ENCODE assay signal across 8 cellular contexts in genomic region chr1:16644179-16645043, GRCh38. TPM values are rescaled to one million over a fixed set of nuclear protein-coding genes. Genes with fewer than 3 reads are reported as not detected.
A peak's percentile ranks its signal among the peaks of the same experiment; 100 is the strongest.
DNase-seq lines count a peak whose midpoint lies in the region; ATAC-seq and TF ChIP-seq lines count a peak whose summit lies in the region.

No MANE protein-coding gene starts in this region.

- H3K36me3 ChIP-seq in right lobe of liver: peaks cover 0 to 13% (median 2%) of the 10 kb centered on the region in 4 donors

- H3K27ac ChIP-seq in dorsolateral prefrontal cortex (peak overlapping the region; percentile 32 to 99 (median 88)), right lobe of liver (peak overlapping the region; percentile 96 to 98 (median 96))

- under 1% methylated on average over 71 of the region's 71 CpGs for WGBS in right lobe of liver (ENCODE audit: insufficient coverage, low coverage, low lambda C conversion rate, missing lambda C conversion rate)

- peaks cover 0 to 9% (median 0%) of the 10 kb centered on the region in 45 donors for H3K27me3 ChIP-seq in dorsolateral prefrontal cortex
- H3K27me3 ChIP-seq in right lobe of liver: no peaks in the 10 kb centered on the region

- ATAC-seq in GM19395 (IDR thresholded peaks at IDR 0.05; ENCODE audit: unreplicated experiment): peak; percentile 79
- ATAC-seq in HG03521 (IDR thresholded peaks at IDR 0.05; ENCODE audit: unreplicated experiment): peak; percentile 81
- peak; percentile 71 to 81 (median 78) for ATAC-seq in right lobe of liver

- TF ChIP-seq CTCF in dorsolateral prefrontal cortex (IDR thresholded peaks at IDR 0.05 in 54 of 56, conservative IDR thresholded peaks at IDR 0.05 in 2 of 56; ENCODE audit: low read depth in 1 of 56, partially characterized antibody in 56 of 56): peak; percentile 50 to 98 (median 82)
- peak; percentile 32 to 57 (median 54) for TF ChIP-seq CTCF in right lobe of liver (IDR thresholded peaks at IDR 0.05)

- peaks cover 0 to 43% (median 17%) of the 10 kb centered on the region in 4 donors for H3K4me1 ChIP-seq in right lobe of liver

- H3K4me3 ChIP-seq in dorsolateral prefrontal cortex (peak overlapping the region; percentile 61 to 100 (median 82)), right lobe of liver (peak overlapping the region; percentile 66 to 92 (median 89))

- H3K9me3 ChIP-seq in right lobe of liver: no peaks in the 10 kb centered on the region

- intact Hi-C loops in dorsolateral prefrontal cortex (cut with DNase I): loop anchor here in 1 of 2 donors (2.0 kb wide), 1 partner anchor 32 kb away; the partner anchor contains the start of gene NBPF1
- intact Hi-C loops in right lobe of liver (cut with DNase I): no loop called here

- no peak for TF ChIP-seq POLR2A in right lobe of liver (IDR thresholded peaks at IDR 0.05)

- peak; percentile 99 for DNase-seq in CD1c-positive myeloid dendritic cell (ENCODE audit: extremely low spot score)
- peak; percentile 95 for DNase-seq in NCI-H526 treated with DMSO at 0.1 percent for 48 hours (lab: John Stamatoyannopoulos, UW)
- DNase-seq in activated CD4-positive, alpha-beta T cell treated with anti-CD3 and anti-CD28 coated beads, Interleukin-2, amount 50 U/mL, for 1 hour: peak; percentile 98
- DNase-seq in dorsolateral prefrontal cortex: peak; percentile 90 to 100 (median 96)
- peak; percentile 99 to 100 (median 99) for DNase-seq in right lobe of liver
- DNase-seq in stimulated activated CD4-positive, alpha-beta T cell treated with anti-CD3 and anti-CD28 coated beads, Interleukin-4, amount 100 ng/mL, for 1 hour: peak; percentile 100

RNA-seq across cellular contexts. Expression of gene RNU1-3, which starts 22.3 kb away (rescaled TPM):
- total RNA-seq in dorsolateral prefrontal cortex (over 10,000 TPM in 6 of 120 experiments, 1,000 to 10,000 TPM in 114; 2,235 to 12,697 (median 6,630) TPM), right lobe of liver (1,000 to 10,000 TPM in 3 of 6 experiments, 100 to 1,000 TPM in 1, under 1 TPM in 2; under 0.01 to 3,377 (median 977) TPM)

RNA-seq across cellular contexts. Expression of gene NBPF1, which starts 31.0 kb away (rescaled TPM):
- total RNA-seq in dorsolateral prefrontal cortex (10 to 100 TPM; 17.9 to 89.3 (median 52.9) TPM), right lobe of liver (10 to 100 TPM; 22.7 to 30.7 (median 24.1) TPM)

Comparison
In these comparisons a context has a peak if more than half of its experiments do, and no peak if none do; other contexts are left out.
1. Peak in every context shown above with its lines: DNase-seq, ATAC-seq, H3K4me3 ChIP-seq and H3K27ac ChIP-seq.